In the genomic region with DNA sequence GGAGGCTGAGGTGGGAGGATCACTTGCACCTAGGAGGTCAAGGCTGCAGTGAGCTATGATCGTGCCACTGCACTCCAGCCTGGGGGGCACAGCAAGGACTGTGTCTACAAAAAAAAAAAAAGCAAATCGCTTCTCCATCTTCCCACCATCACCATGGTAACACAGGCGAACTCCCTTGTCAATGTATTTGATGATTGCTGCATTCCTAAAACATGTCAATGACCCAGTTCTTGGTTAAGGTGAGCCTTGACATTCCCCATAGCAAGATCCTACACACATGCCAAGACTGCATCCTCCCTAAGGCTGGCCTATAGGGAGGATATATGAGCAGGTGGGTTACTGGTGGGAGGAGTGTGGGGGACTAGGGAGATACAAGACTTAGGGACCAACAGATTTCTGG, we compare ENCODE assay signal across 37 cellular contexts. TPM values are rescaled to one million over a fixed set of nuclear protein-coding genes. Genes with fewer than 3 reads are reported as not detected.
"Had no signal": no experiment of that assay in that cellular context is flagged by ENCODE, and none has a peak within 500 bp of the region (broad histone marks: within the 10 kb centered on the region; RNA-seq: fewer than 3 reads in every experiment).

No MANE protein-coding gene starts in this region.

- ATAC-seq: activated CD8-positive, alpha-beta T cell treated with anti-CD3 and anti-CD28 coated beads for 36 hours; activated naive CD8-positive, alpha-beta T cell treated with anti-CD3 and anti-CD28 coated beads, Interleukin-2, amount 50 U/mL, for 24 hours; activated T-cell treated with anti-CD3 and anti-CD28 coated beads, Interleukin-2, amount 50 U/mL, for 4 hours; activated T-cell treated with anti-CD3 and anti-CD28 coated beads, Interleukin-2, amount 50 U/mL, for 72 hours; activated T-helper 17 cell treated with anti-CD3 and anti-CD28 coated beads, Interleukin-2, amount 50 U/mL, for 72 hours had no signal

- H3K9me3 ChIP-seq: ascending aorta had no signal

- H3K4me3 ChIP-seq: ascending aorta, cardiac muscle cell had no signal

- DNase-seq: activated B cell treated with CpG ODN at 0.5 μM for 24 hours; activated CD4-positive, alpha-beta memory T cell treated with anti-CD3 and anti-CD28 coated beads for 36 hours; activated CD4-positive, alpha-beta T cell treated with anti-CD3 and anti-CD28 coated beads for 4 hours; activated CD4-positive, alpha-beta T cell treated with anti-CD3 and anti-CD28 coated beads, Interleukin-2, amount 10 ng/mL, durations not matched to agents 24 days and 14 days; activated CD4-positive, alpha-beta T cell treated with anti-CD3 and anti-CD28 coated beads, Interleukin-2, amount 50 U/mL, for 1 hour; activated CD4-positive, alpha-beta T cell treated with anti-CD3 and anti-CD28 coated beads, Interleukin-2, amount 50 U/mL, for 4 hours; activated CD4-positive, CD25-positive, alpha-beta regulatory T cell treated with anti-CD3 and anti-CD28 coated beads, Interleukin-2, amount 50 U/mL, for 72 hours; activated CD8-positive, alpha-beta memory T cell treated with anti-CD3 and anti-CD28 coated beads, Interleukin-2, amount 50 U/mL, for 4 hours; activated CD8-positive, alpha-beta T cell treated with anti-CD3 and anti-CD28 coated beads for 36 hours; activated naive CD4-positive, alpha-beta T cell treated with anti-CD3 and anti-CD28 coated beads, Interleukin-2, amount 10 ng/mL, durations not matched to agents 7 days and 5 days; activated naive CD4-positive, alpha-beta T cell treated with Interleukin-2 at 50 U/mL for 16 hours; activated naive CD8-positive, alpha-beta T cell treated with anti-CD3 and anti-CD28 coated beads, Interleukin-2, amount 10 ng/mL, durations not matched to agents 7 days and 5 days; activated naive CD8-positive, alpha-beta T cell treated with anti-CD3 and anti-CD28 coated beads, Interleukin-2, amount 50 U/mL, for 24 hours; activated T-cell treated with anti-CD3 and anti-CD28 coated beads for 4 hours; activated T-cell treated with anti-CD3 and anti-CD28 coated beads, Interleukin-2, amount 50 U/mL, for 1 hour; activated T-cell treated with anti-CD3 and anti-CD28 coated beads, Interleukin-2, amount 50 U/mL, for 4 hours; activated T-cell treated with anti-CD3 and anti-CD28 coated beads, Interleukin-2, amount 50 U/mL, for 72 hours; amygdala; anterior cingulate cortex; caudate nucleus; T-helper 1 cell; T-helper 2 cell; T-helper 9 cell had no signal

- H3K27me3 ChIP-seq: ascending aorta, cardiac muscle cell had no signal

- H3K36me3 Mint-ChIP-seq: activated naive CD4-positive, alpha-beta T cell treated with anti-CD3 and anti-CD28 coated beads, Interleukin-2, amount 10 ng/mL, durations not matched to agents 7 days and 5 days had no signal

- H3K4me1 Mint-ChIP-seq: activated B cell treated with CpG ODN at 0.5 μM for 24 hours; activated CD4-positive, alpha-beta T cell treated with anti-CD3 and anti-CD28 coated beads, Interleukin-2, amount 10 ng/mL, durations not matched to agents 24 days and 14 days; activated naive CD4-positive, alpha-beta T cell treated with anti-CD3 and anti-CD28 coated beads, Interleukin-2, amount 10 ng/mL, durations not matched to agents 7 days and 5 days; activated naive CD4-positive, alpha-beta T cell treated with anti-CD3 and anti-CD28 coated beads, Interleukin-2, amount 50 U/mL, for 24 hours; activated naive CD8-positive, alpha-beta T cell treated with anti-CD3 and anti-CD28 coated beads, Interleukin-2, amount 10 ng/mL, durations not matched to agents 7 days and 5 days; activated naive CD8-positive, alpha-beta T cell treated with anti-CD3 and anti-CD28 coated beads, Interleukin-2, amount 50 U/mL, for 24 hours; activated T-helper 17 cell treated with anti-CD3 and anti-CD28 coated beads, Interleukin-2, amount 50 U/mL, for 72 hours; central memory CD8-positive, alpha-beta T cell had no signal

- H3K4me1 ChIP-seq: ascending aorta had no signal

- H3K27me3 Mint-ChIP-seq: activated B cell treated with CpG ODN at 0.5 μM for 24 hours; activated CD4-positive, alpha-beta memory T cell treated with anti-CD3 and anti-CD28 coated beads for 36 hours; activated CD4-positive, alpha-beta T cell treated with anti-CD3 and anti-CD28 coated beads, Interleukin-2, amount 10 ng/mL, durations not matched to agents 24 days and 14 days; activated CD8-positive, alpha-beta T cell treated with anti-CD3 and anti-CD28 coated beads for 36 hours; activated naive CD4-positive, alpha-beta T cell treated with anti-CD3 and anti-CD28 coated beads, Interleukin-2, amount 50 U/mL, for 24 hours; activated naive CD8-positive, alpha-beta T cell; activated naive CD8-positive, alpha-beta T cell treated with anti-CD3 and anti-CD28 coated beads, Interleukin-2, amount 50 U/mL, for 24 hours; activated T-helper 17 cell treated with anti-CD3 and anti-CD28 coated beads, Interleukin-2, amount 50 U/mL, for 72 hours; brain; central memory CD8-positive, alpha-beta T cell had no signal

- H3K27ac ChIP-seq: ascending aorta, cardiac muscle cell, VCaP had no signal

- H3K27ac Mint-ChIP-seq: activated B cell treated with CpG ODN at 0.5 μM for 24 hours; activated CD4-positive, alpha-beta memory T cell treated with anti-CD3 and anti-CD28 coated beads for 36 hours; activated CD4-positive, alpha-beta T cell treated with anti-CD3 and anti-CD28 coated beads, Interleukin-2, amount 10 ng/mL, durations not matched to agents 24 days and 14 days; activated CD8-positive, alpha-beta T cell treated with anti-CD3 and anti-CD28 coated beads for 36 hours; activated naive CD4-positive, alpha-beta T cell treated with anti-CD3 and anti-CD28 coated beads, Interleukin-2, amount 10 ng/mL, durations not matched to agents 7 days and 5 days; activated naive CD4-positive, alpha-beta T cell treated with anti-CD3 and anti-CD28 coated beads, Interleukin-2, amount 50 U/mL, for 24 hours; activated naive CD8-positive, alpha-beta T cell; activated naive CD8-positive, alpha-beta T cell treated with anti-CD3 and anti-CD28 coated beads, Interleukin-2, amount 10 ng/mL, durations not matched to agents 7 days and 5 days; activated naive CD8-positive, alpha-beta T cell treated with anti-CD3 and anti-CD28 coated beads, Interleukin-2, amount 50 U/mL, for 24 hours; activated T-cell treated with anti-CD3 and anti-CD28 coated beads, Interleukin-2, amount 50 U/mL, for 72 hours; activated T-helper 1 cell treated with anti-CD3 and anti-CD28 coated beads, Interleukin-12 subunit alpha, Interleukin-12 subunit beta, Interleukin-2, Interleukin-4 antibody, amounts not matched to agents 30 ng/mL and 10 ng/mL and 1 ng/mL, durations not matched to agents 14 hours and 24 hours and 36 hours; activated T-helper 17 cell treated with anti-CD3 and anti-CD28 coated beads, Interleukin-2, amount 50 U/mL, for 72 hours; brain; T-helper 1 cell treated with Interleukin-12 subunit alpha and Interleukin-12 subunit beta and Interleukin-4 antibody, amounts not matched to agents 30 μg/mL and 1 μg/mL, for 36 hours; T-helper 2 cell treated with Interferon-gamma antibody and Interleukin-4, amounts not matched to agents 5 μg/mL and 100 μg/mL, for 36 hours had no signal

- H3K4me3 Mint-ChIP-seq: activated B cell treated with CpG ODN at 0.5 μM for 24 hours; activated CD4-positive, alpha-beta memory T cell treated with anti-CD3 and anti-CD28 coated beads for 36 hours; activated CD4-positive, alpha-beta T cell treated with anti-CD3 and anti-CD28 coated beads, Interleukin-2, amount 10 ng/mL, durations not matched to agents 24 days and 14 days; activated CD8-positive, alpha-beta T cell treated with anti-CD3 and anti-CD28 coated beads for 36 hours; activated naive CD4-positive, alpha-beta T cell treated with anti-CD3 and anti-CD28 coated beads, Interleukin-2, amount 10 ng/mL, durations not matched to agents 7 days and 5 days; activated naive CD4-positive, alpha-beta T cell treated with anti-CD3 and anti-CD28 coated beads, Interleukin-2, amount 50 U/mL, for 24 hours; activated naive CD8-positive, alpha-beta T cell; activated naive CD8-positive, alpha-beta T cell treated with anti-CD3 and anti-CD28 coated beads, Interleukin-2, amount 10 ng/mL, durations not matched to agents 7 days and 5 days; activated naive CD8-positive, alpha-beta T cell treated with anti-CD3 and anti-CD28 coated beads, Interleukin-2, amount 50 U/mL, for 24 hours; activated T-cell treated with anti-CD3 and anti-CD28 coated beads, Interleukin-2, amount 50 U/mL, for 4 hours; activated T-cell treated with anti-CD3 and anti-CD28 coated beads, Interleukin-2, amount 50 U/mL, for 72 hours; activated T-helper 1 cell treated with anti-CD3 and anti-CD28 coated beads, Interleukin-12 subunit alpha, Interleukin-12 subunit beta, Interleukin-2, Interleukin-4 antibody, amounts not matched to agents 30 ng/mL and 10 ng/mL and 1 ng/mL, durations not matched to agents 14 hours and 24 hours and 36 hours; activated T-helper 17 cell treated with anti-CD3 and anti-CD28 coated beads, Interleukin-2, amount 50 U/mL, for 72 hours; brain; central memory CD8-positive, alpha-beta T cell; T-helper 1 cell treated with Interleukin-12 subunit alpha and Interleukin-12 subunit beta and Interleukin-4 antibody, amounts not matched to agents 30 μg/mL and 1 μg/mL, for 36 hours; T-helper 2 cell treated with Interferon-gamma antibody and Interleukin-4, amounts not matched to agents 5 μg/mL and 100 μg/mL, for 36 hours had no signal

- H3K9me3 Mint-ChIP-seq: activated B cell treated with CpG ODN at 0.5 μM for 24 hours; activated CD4-positive, alpha-beta memory T cell treated with anti-CD3 and anti-CD28 coated beads for 36 hours; activated CD4-positive, alpha-beta T cell treated with anti-CD3 and anti-CD28 coated beads, Interleukin-2, amount 10 ng/mL, durations not matched to agents 24 days and 14 days; activated CD8-positive, alpha-beta T cell treated with anti-CD3 and anti-CD28 coated beads for 36 hours; activated naive CD4-positive, alpha-beta T cell treated with anti-CD3 and anti-CD28 coated beads, Interleukin-2, amount 10 ng/mL, durations not matched to agents 7 days and 5 days; activated naive CD4-positive, alpha-beta T cell treated with anti-CD3 and anti-CD28 coated beads, Interleukin-2, amount 50 U/mL, for 24 hours; activated naive CD8-positive, alpha-beta T cell treated with anti-CD3 and anti-CD28 coated beads, Interleukin-2, amount 10 ng/mL, durations not matched to agents 7 days and 5 days; activated naive CD8-positive, alpha-beta T cell treated with anti-CD3 and anti-CD28 coated beads, Interleukin-2, amount 50 U/mL, for 24 hours; activated T-cell treated with anti-CD3 and anti-CD28 coated beads, Interleukin-2, amount 50 U/mL, for 4 hours; activated T-cell treated with anti-CD3 and anti-CD28 coated beads, Interleukin-2, amount 50 U/mL, for 72 hours; activated T-helper 1 cell treated with anti-CD3 and anti-CD28 coated beads, Interleukin-12 subunit alpha, Interleukin-12 subunit beta, Interleukin-2, Interleukin-4 antibody, amounts not matched to agents 30 ng/mL and 10 ng/mL and 1 ng/mL, durations not matched to agents 14 hours and 24 hours and 36 hours; activated T-helper 17 cell treated with anti-CD3 and anti-CD28 coated beads, Interleukin-2, amount 50 U/mL, for 72 hours; brain; central memory CD8-positive, alpha-beta T cell; T-helper 1 cell treated with Interleukin-12 subunit alpha and Interleukin-12 subunit beta and Interleukin-4 antibody, amounts not matched to agents 30 μg/mL and 1 μg/mL, for 36 hours; T-helper 2 cell treated with Interferon-gamma antibody and Interleukin-4, amounts not matched to agents 5 μg/mL and 100 μg/mL, for 36 hours had no signal

- FAIRE-seq: bronchial epithelial cell, colon, TTC549 had no signal

RNA-seq across cellular contexts. Expression of a gene that starts 12.9 kb away (rescaled TPM):
- total RNA-seq: activated CD8-positive, alpha-beta T cell treated with anti-CD3 and anti-CD28 coated beads for 36 hours; bronchial epithelial cell had no signal
